Comparison of ENCODE assay signal across 27 cellular contexts in genomic region chr20:41370176-41370575, GRCh38. TPM values are rescaled to one million over a fixed set of nuclear protein-coding genes. Genes with fewer than 3 reads are reported as not detected.
"Had no signal": no experiment of that assay in that cellular context is flagged by ENCODE, and none has a peak within 500 bp of the region (broad histone marks: within the 10 kb centered on the region; RNA-seq: fewer than 3 reads in every experiment).

No MANE protein-coding gene starts in this region.

- H3K4me3 ChIP-seq: cardiac muscle cell, coronary artery, ovary, prostate gland, sigmoid colon, stomach, thyroid gland, upper lobe of left lung, vagina had no signal

- ATAC-seq: activated CD8-positive, alpha-beta T cell treated with anti-CD3 and anti-CD28 coated beads for 36 hours; activated T-cell treated with anti-CD3 and anti-CD28 coated beads, Interleukin-2, amount 50 U/mL, for 4 hours; effector memory CD8-positive, alpha-beta T cell; left cardiac atrium; left ventricle myocardium superior had no signal

- H3K27ac Mint-ChIP-seq: activated CD8-positive, alpha-beta T cell treated with anti-CD3 and anti-CD28 coated beads for 36 hours; activated naive CD4-positive, alpha-beta T cell treated with anti-CD3 and anti-CD28 coated beads, Interleukin-2, amount 50 U/mL, for 24 hours; activated T-helper 2 cell treated with anti-CD3 and anti-CD28 coated beads, Interferon-gamma antibody, Interleukin-2, Interleukin-4, amounts not matched to agents 10 μg/mL and 5 μg/mL and 100 μg/mL, durations not matched to agents 14 hours and 24 hours and 36 hours; effector memory CD8-positive, alpha-beta T cell; naive B cell; nephron progenitor cell; stimulated activated naive B cell treated with anti-CD40 and anti-IgM and Interleukin-4, amounts not matched to agents 10 μg/mL and 1 μg/mL and 100 μg/mL, for 72 hours had no signal

- H3K9me3 Mint-ChIP-seq: activated naive CD4-positive, alpha-beta T cell treated with anti-CD3 and anti-CD28 coated beads, Interleukin-2, amount 50 U/mL, for 24 hours; effector memory CD8-positive, alpha-beta T cell had no signal

- H3K4me3 Mint-ChIP-seq: activated CD8-positive, alpha-beta T cell treated with anti-CD3 and anti-CD28 coated beads for 36 hours; activated naive CD4-positive, alpha-beta T cell treated with anti-CD3 and anti-CD28 coated beads, Interleukin-2, amount 50 U/mL, for 24 hours; activated T-cell treated with anti-CD3 and anti-CD28 coated beads, Interleukin-2, amount 50 U/mL, for 4 hours; effector memory CD8-positive, alpha-beta T cell; naive B cell; nephron progenitor cell; stimulated activated naive B cell treated with anti-CD40 and anti-IgM and Interleukin-4, amounts not matched to agents 10 μg/mL and 1 μg/mL and 100 μg/mL, for 72 hours had no signal

- DNase-seq: activated CD4-positive, alpha-beta T cell treated with anti-CD3 and anti-CD28 coated beads, Interleukin-2, amount 50 U/mL, for 1 hour; activated CD8-positive, alpha-beta T cell treated with anti-CD3 and anti-CD28 coated beads for 36 hours; activated T-cell treated with anti-CD3 and anti-CD28 coated beads, Interleukin-2, amount 50 U/mL, for 4 hours; anterior cingulate cortex; cerebellar nuclear complex; effector memory CD8-positive, alpha-beta T cell; foreskin fibroblast; head of caudate nucleus; hippocampal formation; left cardiac atrium; left ventricle myocardium superior; naive B cell; nephron progenitor cell; retina; sigmoid colon; small intestine; stimulated activated naive B cell treated with anti-CD40 and anti-IgM and Interleukin-4, amounts not matched to agents 10 μg/mL and 1 μg/mL and 100 μg/mL, for 72 hours; stomach; thyroid gland; upper lobe of left lung had no signal

RNA-seq across cellular contexts. Expression of gene EMILIN3, which starts 3.6 kb away (rescaled TPM):
- total RNA-seq: activated CD8-positive, alpha-beta T cell treated with anti-CD3 and anti-CD28 coated beads for 36 hours; activated T-cell treated with anti-CD3 and anti-CD28 coated beads, Interleukin-2, amount 50 U/mL, for 4 hours; activated T-helper 2 cell treated with anti-CD3 and anti-CD28 coated beads, Interferon-gamma antibody, Interleukin-2, Interleukin-4, amounts not matched to agents 10 μg/mL and 5 μg/mL and 100 μg/mL, durations not matched to agents 14 hours and 24 hours and 36 hours had no signal
